1 cellular context compared by ENCODE assay signal in genomic region chr1:117959364-117959763, GRCh38.
TF ChIP-seq lines count a peak whose summit lies in the region.

No MANE protein-coding gene starts in this region.

TF ChIP-seq in HCT116, 20 proteins besides CTCF, POLR2A, EP300 and RAD21 (continued from another document):
- TF ChIP-seq MAX (IDR thresholded peaks at IDR 0.05), result no peak
- no peak for TF ChIP-seq SRF (IDR thresholded peaks at IDR 0.05; ENCODE audit: low read depth)
- TF ChIP-seq SP1 (IDR thresholded peaks at IDR 0.05; ENCODE audit: low read depth), result no peak
- TF ChIP-seq SIN3A (IDR thresholded peaks at IDR 0.05; ENCODE audit: low read depth), result no peak
- TF ChIP-seq FOSL1 (IDR thresholded peaks at IDR 0.05; ENCODE audit: low read depth), result no peak
- no peak for TF ChIP-seq ELF1 (IDR thresholded peaks at IDR 0.05; ENCODE audit: borderline replicate concordance, low read depth)
